ENCODE assay signal across 30 cellular contexts in the genomic region with DNA sequence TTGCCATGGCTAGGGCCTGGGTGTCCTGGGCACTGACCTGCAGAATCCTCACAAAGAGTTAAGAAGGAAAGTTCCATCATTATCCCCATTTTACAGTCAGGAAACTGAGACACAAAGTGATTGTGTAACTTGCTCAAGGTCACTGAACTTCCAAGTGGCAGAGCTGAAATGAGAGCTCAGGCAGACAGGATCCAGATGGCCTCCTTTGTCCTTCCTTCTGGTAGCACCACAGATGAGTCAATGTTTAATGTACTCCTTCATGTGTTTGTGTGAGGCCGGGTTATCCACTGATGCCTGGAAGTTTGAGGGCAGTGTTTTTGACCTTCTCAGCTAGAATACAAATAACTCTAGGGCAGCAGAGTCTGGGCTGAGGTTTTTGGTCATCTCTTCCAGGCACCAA.
A peak's percentile ranks its signal among the peaks of the same experiment; 100 is the strongest.
DNase-seq lines count a peak whose midpoint lies in the region; ATAC-seq and TF ChIP-seq lines count a peak whose summit lies in the region.
"Had no signal": no experiment of that assay in that cellular context is flagged by ENCODE, and none has a peak within 500 bp of the region (broad histone marks: within the 10 kb centered on the region; RNA-seq: fewer than 3 reads in every experiment).

No MANE protein-coding gene starts in this region.

- WGBS in right lobe of liver (ENCODE audit: insufficient coverage, low coverage, low lambda C conversion rate, missing lambda C conversion rate) = 18% methylated on average over 1 of the region's 1 CpG

- no peak for TF ChIP-seq POLR2A in right lobe of liver (IDR thresholded peaks at IDR 0.05)

- no peaks in the 10 kb centered on the region for H3K27me3 ChIP-seq in right lobe of liver
- H3K27me3 ChIP-seq: stomach, thyroid gland had no signal

- DNase-seq in COLO668 (lab: John Stamatoyannopoulos, UW; ENCODE audit: unreplicated experiment) = peak; percentile 42
- peak; percentile 36 for DNase-seq in H4 (ENCODE audit: low spot score)
- peak; percentile 76 for DNase-seq in fibroblast of villous mesenchyme (ENCODE audit: low read depth)
- peak in 1 of 3 donors; percentile 17 for DNase-seq in right lobe of liver
- no peak for DNase-seq in nephron progenitor cell
- DNase-seq in left colon = no peak
- DNase-seq: activated CD4-positive, alpha-beta T cell treated with anti-CD3 and anti-CD28 coated beads, Interleukin-2, amount 10 ng/mL, durations not matched to agents 24 days and 14 days; activated CD8-positive, alpha-beta memory T cell treated with anti-CD3 and anti-CD28 coated beads for 24 hours; activated T-cell treated with anti-CD3 and anti-CD28 coated beads for 4 hours; amygdala; BE2C; CD8-positive, alpha-beta T cell; DMS79; GDM1; head of caudate nucleus; mesendoderm; NCI-H1092 treated with DMSO at 0.1 percent for 48 hours; NCI-H187 treated with DMSO at 0.1 percent for 48 hours; NCI-H524; PC-3; SK-N-SH; stimulated activated CD4-positive, alpha-beta T cell treated with anti-CD3 and anti-CD28 coated beads, Interleukin-4, amount 100 ng/mL, for 1 hour; stomach; thyroid gland had no signal

- intact Hi-C loops in right lobe of liver (cut with DNase I) (no loop called here), left colon (cut with DNase I, micrococcal nuclease) (no loop called here)

- no peaks in the 10 kb centered on the region for H3K9me3 Mint-ChIP-seq in nephron progenitor cell
- H3K9me3 Mint-ChIP-seq: activated CD4-positive, alpha-beta T cell treated with anti-CD3 and anti-CD28 coated beads, Interleukin-2, amount 10 ng/mL, durations not matched to agents 24 days and 14 days; CD8-positive, alpha-beta T cell; GM23338 had no signal

- no peak overlapping the region for H3K4me3 ChIP-seq in fibroblast of villous mesenchyme (ENCODE audit: low read depth, low read length)
- no peak overlapping the region for H3K4me3 ChIP-seq in right lobe of liver
- H3K4me3 ChIP-seq: GM23338, K562, stomach, thyroid gland had no signal

- H3K4me1 Mint-ChIP-seq in nephron progenitor cell = peaks cover 20% of the 10 kb centered on the region
- H3K4me1 Mint-ChIP-seq: activated CD4-positive, alpha-beta T cell treated with anti-CD3 and anti-CD28 coated beads, Interleukin-2, amount 10 ng/mL, durations not matched to agents 24 days and 14 days had no signal

- H3K27me3 Mint-ChIP-seq in nephron progenitor cell (ENCODE audit: low read depth, poor library complexity) = peaks cover 26% of the 10 kb centered on the region

- TF ChIP-seq CTCF in fibroblast of villous mesenchyme (IDR thresholded peaks at IDR 0.05; ENCODE audit: insufficient read depth, low read depth, low read length) (no peak), right lobe of liver (IDR thresholded peaks at IDR 0.05) (no peak), nephron progenitor cell (IDR thresholded peaks at IDR 0.05) (no peak)

- no peaks in the 10 kb centered on the region for H3K9me3 ChIP-seq in right lobe of liver
- H3K9me3 ChIP-seq: BE2C, SK-N-SH, stomach, thyroid gland had no signal

- H3K27ac Mint-ChIP-seq in nephron progenitor cell = no peak overlapping the region
- H3K27ac Mint-ChIP-seq: activated CD4-positive, alpha-beta T cell treated with anti-CD3 and anti-CD28 coated beads, Interleukin-2, amount 10 ng/mL, durations not matched to agents 24 days and 14 days; activated naive CD4-positive, alpha-beta T cell treated with anti-CD3 and anti-CD28 coated beads, Interleukin-2, amount 50 U/mL, for 72 hours; CD8-positive, alpha-beta T cell; GM23338; WTC11 had no signal

- peaks cover 0 to 33% (median 7%) of the 10 kb centered on the region in 4 donors for H3K4me1 ChIP-seq in right lobe of liver
- H3K4me1 ChIP-seq: BE2C, thyroid gland had no signal

- H3K4me3 Mint-ChIP-seq in nephron progenitor cell = no peak overlapping the region
- H3K4me3 Mint-ChIP-seq: activated CD4-positive, alpha-beta T cell treated with anti-CD3 and anti-CD28 coated beads, Interleukin-2, amount 10 ng/mL, durations not matched to agents 24 days and 14 days; CD8-positive, alpha-beta T cell; GM23338; WTC11 had no signal

- no peak overlapping the region for H3K27ac ChIP-seq in right lobe of liver
- H3K27ac ChIP-seq: thyroid gland had no signal

- no peaks in the 10 kb centered on the region for H3K36me3 Mint-ChIP-seq in nephron progenitor cell (ENCODE audit: low read depth)
- H3K36me3 Mint-ChIP-seq: activated naive CD4-positive, alpha-beta T cell treated with anti-CD3 and anti-CD28 coated beads, Interleukin-2, amount 50 U/mL, for 72 hours; CD8-positive, alpha-beta T cell had no signal

- H3K36me3 ChIP-seq in right lobe of liver = no peaks in the 10 kb centered on the region
- H3K36me3 ChIP-seq: BE2C, stomach, thyroid gland had no signal

- ATAC-seq in right lobe of liver = peak; percentile 56 to 90 (median 76)
- no peak for ATAC-seq in GM21528 (IDR thresholded peaks at IDR 0.05; ENCODE audit: low FRiP score, unreplicated experiment)
- ATAC-seq in left colon = no peak
- ATAC-seq: activated naive CD4-positive, alpha-beta T cell treated with anti-CD3 and anti-CD28 coated beads, Interleukin-2, amount 50 U/mL, for 72 hours; CD8-positive, alpha-beta T cell; GM23338; K562; PC-3; Right ventricle myocardium inferior; WTC11 had no signal

Comparison
In these comparisons a context has a peak if more than half of its experiments do, and no peak if none do; other contexts are left out.
1. DNase-seq: peak in COLO668 (single experiment), H4 (single experiment) and fibroblast of villous mesenchyme (single experiment); none in nephron progenitor cell (single experiment) and left colon (0 of 2).
2. ATAC-seq: peak in right lobe of liver (4 of 4); none in GM21528 (single experiment) and left colon (single experiment).